In genomic region chr3:63405882-63406281, GRCh38 we compare ENCODE assay signal across 14 cellular contexts.
"Had no signal": no experiment of that assay in that cellular context is flagged by ENCODE, and none has a peak within 500 bp of the region (broad histone marks: within the 10 kb centered on the region; RNA-seq: fewer than 3 reads in every experiment).

No MANE protein-coding gene starts in this region.

- ATAC-seq: left colon; natural killer cell treated with Interleukin-12 subunit alpha and Interleukin-12 subunit beta and Interleukin-15 and Interleukin-18, amount 100 ng/mL, for 72 hours; right cardiac atrium; stimulated activated naive B cell treated with anti-CD40 and anti-IgM and Interleukin-4, amounts not matched to agents 10 μg/mL and 1 μg/mL and 100 μg/mL, for 72 hours; T-cell had no signal

- H3K4me1 ChIP-seq: transverse colon had no signal

- H3K27me3 Mint-ChIP-seq: activated CD4-positive, alpha-beta T cell treated with anti-CD3 and anti-CD28 coated beads, Interleukin-2, amount 10 ng/mL, durations not matched to agents 24 days and 14 days; activated naive CD4-positive, alpha-beta T cell treated with anti-CD3 and anti-CD28 coated beads, Interleukin-2, amount 10 ng/mL, durations not matched to agents 7 days and 5 days; central memory CD8-positive, alpha-beta T cell; natural killer cell treated with Interleukin-12 subunit alpha and Interleukin-12 subunit beta and Interleukin-15 and Interleukin-18, amount 100 ng/mL, for 72 hours; stimulated activated naive B cell treated with anti-CD40 and anti-IgM and Interleukin-4, amounts not matched to agents 10 μg/mL and 1 μg/mL and 100 μg/mL, for 72 hours; T-cell had no signal

- H3K9me3 ChIP-seq: transverse colon had no signal

- H3K36me3 Mint-ChIP-seq: activated naive CD4-positive, alpha-beta T cell treated with anti-CD3 and anti-CD28 coated beads, Interleukin-2, amount 10 ng/mL, durations not matched to agents 7 days and 5 days; natural killer cell treated with Interleukin-12 subunit alpha and Interleukin-12 subunit beta and Interleukin-15 and Interleukin-18, amount 100 ng/mL, for 72 hours; stimulated activated naive B cell treated with anti-CD40 and anti-IgM and Interleukin-4, amounts not matched to agents 10 μg/mL and 1 μg/mL and 100 μg/mL, for 72 hours; T-cell had no signal

- H3K27me3 ChIP-seq: transverse colon had no signal

- H3K27ac Mint-ChIP-seq: activated CD4-positive, alpha-beta T cell treated with anti-CD3 and anti-CD28 coated beads, Interleukin-2, amount 10 ng/mL, durations not matched to agents 24 days and 14 days; activated naive CD4-positive, alpha-beta T cell treated with anti-CD3 and anti-CD28 coated beads, Interleukin-2, amount 10 ng/mL, durations not matched to agents 7 days and 5 days; natural killer cell treated with Interleukin-12 subunit alpha and Interleukin-12 subunit beta and Interleukin-15 and Interleukin-18, amount 100 ng/mL, for 72 hours; stimulated activated naive B cell treated with anti-CD40 and anti-IgM and Interleukin-4, amounts not matched to agents 10 μg/mL and 1 μg/mL and 100 μg/mL, for 72 hours; T-cell had no signal

- H3K4me1 Mint-ChIP-seq: activated CD4-positive, alpha-beta T cell treated with anti-CD3 and anti-CD28 coated beads, Interleukin-2, amount 10 ng/mL, durations not matched to agents 24 days and 14 days; activated naive CD4-positive, alpha-beta T cell treated with anti-CD3 and anti-CD28 coated beads, Interleukin-2, amount 10 ng/mL, durations not matched to agents 7 days and 5 days; central memory CD8-positive, alpha-beta T cell; stimulated activated naive B cell treated with anti-CD40 and anti-IgM and Interleukin-4, amounts not matched to agents 10 μg/mL and 1 μg/mL and 100 μg/mL, for 72 hours; T-cell had no signal

- H3K27ac ChIP-seq: transverse colon had no signal

- H3K36me3 ChIP-seq: transverse colon had no signal

- DNase-seq: activated CD4-positive, alpha-beta T cell treated with anti-CD3 and anti-CD28 coated beads, Interleukin-2, amount 10 ng/mL, durations not matched to agents 24 days and 14 days; activated naive CD4-positive, alpha-beta T cell treated with anti-CD3 and anti-CD28 coated beads, Interleukin-2, amount 10 ng/mL, durations not matched to agents 7 days and 5 days; effector memory CD4-positive, alpha-beta T cell; erythroblast; glutamatergic neuron; left colon; nucleus accumbens; right cardiac atrium; stimulated activated naive B cell treated with anti-CD40 and anti-IgM and Interleukin-4, amounts not matched to agents 10 μg/mL and 1 μg/mL and 100 μg/mL, for 72 hours; T-cell; T1000; transverse colon had no signal

- H3K4me3 ChIP-seq: transverse colon had no signal

- H3K9me3 Mint-ChIP-seq: activated CD4-positive, alpha-beta T cell treated with anti-CD3 and anti-CD28 coated beads, Interleukin-2, amount 10 ng/mL, durations not matched to agents 24 days and 14 days; activated naive CD4-positive, alpha-beta T cell treated with anti-CD3 and anti-CD28 coated beads, Interleukin-2, amount 10 ng/mL, durations not matched to agents 7 days and 5 days had no signal

- H3K4me3 Mint-ChIP-seq: activated CD4-positive, alpha-beta T cell treated with anti-CD3 and anti-CD28 coated beads, Interleukin-2, amount 10 ng/mL, durations not matched to agents 24 days and 14 days; activated naive CD4-positive, alpha-beta T cell treated with anti-CD3 and anti-CD28 coated beads, Interleukin-2, amount 10 ng/mL, durations not matched to agents 7 days and 5 days; central memory CD8-positive, alpha-beta T cell; natural killer cell treated with Interleukin-12 subunit alpha and Interleukin-12 subunit beta and Interleukin-15 and Interleukin-18, amount 100 ng/mL, for 72 hours; stimulated activated naive B cell treated with anti-CD40 and anti-IgM and Interleukin-4, amounts not matched to agents 10 μg/mL and 1 μg/mL and 100 μg/mL, for 72 hours; T-cell had no signal
